9 cellular contexts compared by ENCODE assay signal in the genomic region with DNA sequence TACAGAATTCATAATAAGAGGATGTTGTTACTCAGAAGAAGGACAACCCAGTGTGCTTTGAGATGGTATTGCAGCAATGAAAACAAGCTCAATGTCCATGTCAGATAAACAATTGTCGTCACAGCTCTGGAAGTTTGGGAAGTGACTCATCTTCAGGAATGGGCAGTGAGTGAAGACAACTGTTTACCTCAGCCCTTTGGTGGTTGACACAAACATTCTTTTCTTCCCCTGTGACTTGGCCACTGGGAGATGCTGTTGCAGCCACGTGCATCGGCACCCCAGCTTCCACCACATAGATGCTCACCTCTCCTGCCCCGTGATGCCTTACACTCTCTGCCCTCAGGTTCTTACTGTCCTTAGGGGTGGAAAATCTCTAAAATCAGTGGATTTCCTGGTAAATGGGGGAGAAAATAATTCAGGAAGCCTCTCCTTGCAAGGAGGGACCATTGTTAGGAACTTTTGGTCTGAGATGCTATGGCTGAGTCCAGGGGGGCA.
DNase-seq lines count a peak whose midpoint lies in the region; ATAC-seq, FAIRE-seq and TF ChIP-seq lines count a peak whose summit lies in the region.
"Had no signal": no experiment of that assay in that cellular context is flagged by ENCODE, and none has a peak within 500 bp of the region (broad histone marks: within the 10 kb centered on the region; RNA-seq: fewer than 3 reads in every experiment).

No MANE protein-coding gene starts in this region.

- 0 out of 2 replicates have a peak overlapping the region, but pooled peaks have one; percentile 39 for H2AFZ ChIP-seq in H1 (ENCODE audit: low read length)

- H2BK12ac ChIP-seq in H1 (ENCODE audit: low read depth, low read length) = no peak overlapping the region

- H3K9me3 ChIP-seq in H1 (ENCODE audit: insufficient read depth in 2 of 2, low read depth in 1 of 2, low read length in 1 of 2) = no peaks in the 10 kb centered on the region
- no peaks in the 10 kb centered on the region for H3K9me3 ChIP-seq in lung (ENCODE audit: control insufficient read depth in 2 of 2, insufficient read depth in 1 of 2, low read length in 1 of 2)
- no peaks in the 10 kb centered on the region for H3K9me3 ChIP-seq in uterus

- no peak overlapping the region for H3K14ac ChIP-seq in H1 (ENCODE audit: insufficient read length)

- POLR2A ChIA-PET in H1 (lab: Charles Lee; ENCODE audit: partially characterized antibody) = interaction anchor here (0.7 kb wide), 1 partner anchor 46 kb away, joined by 3 read pairs; no protein-coding TSS in a partner anchor

- H4K8ac ChIP-seq in H1 (ENCODE audit: extremely low read depth, insufficient read depth, low read length) = no peak overlapping the region

- H3K79me2 ChIP-seq in H1 (ENCODE audit: control insufficient read depth in 1 of 2, insufficient read depth in 2 of 2, low read length in 2 of 2) = no peaks in the 10 kb centered on the region

- no peaks in the 10 kb centered on the region for H3K23me2 ChIP-seq in H1 (ENCODE audit: low read depth, low read length)

- intact Hi-C loops in uterus (cut with DNase I; ENCODE audit: low total_unique reads) = no loop called here

- H3K27me3 ChIP-seq in H1 (replicated peaks in 1 of 4; ENCODE audit: control insufficient read depth in 3 of 4, extremely low read depth in 1 of 4, insufficient read depth in 3 of 4, low read length in 3 of 4) (no peaks in the 10 kb centered on the region), lung (ENCODE audit: control insufficient read depth, insufficient read depth) (no peaks in the 10 kb centered on the region), uterus (no peaks in the 10 kb centered on the region)

- no peak overlapping the region for H4K5ac ChIP-seq in H1 (ENCODE audit: insufficient read length, low read depth, low read length)

- H3K4me1 ChIP-seq in H1 (replicated peaks in 1 of 4; ENCODE audit: control insufficient read depth in 3 of 4, insufficient read depth in 4 of 4, low read length in 3 of 4) (no peaks in the 10 kb centered on the region), lung (ENCODE audit: control insufficient read depth in 2 of 2, insufficient read depth in 2 of 2, low read length in 2 of 2) (peaks cover 5 to 14% of the 10 kb centered on the region in 2 donors), uterus (peaks cover 4 to 15% of the 10 kb centered on the region in 2 donors)

- H3K36me3 ChIP-seq in H1 (ENCODE audit: control insufficient read depth in 2 of 4, insufficient read depth in 4 of 4, low read length in 3 of 4) (no peaks in the 10 kb centered on the region), lung (ENCODE audit: control insufficient read depth in 2 of 2, insufficient read depth in 2 of 2, low read length in 2 of 2) (no peaks in the 10 kb centered on the region), uterus (no peaks in the 10 kb centered on the region)

- H3K56ac ChIP-seq in H1 (replicated peaks; ENCODE audit: insufficient read length, low read depth, low read length) = no peak overlapping the region

- no peak overlapping the region for H2BK5ac ChIP-seq in H1 (ENCODE audit: low read depth, low read length)

- WGBS in H1 (ENCODE audit: extremely low coverage in 1 of 2, insufficient coverage in 1 of 2, insufficient read length in 1 of 2, insufficient replicate concordance in 2 of 2, low coverage in 1 of 2, low lambda C conversion rate in 2 of 2, missing lambda C conversion rate in 1 of 2), 2 experiments = 52% methylated on average over 4 of the region's 4 CpGs; no CpG with 5 or more reads in 1 of the 2 experiments
- 42 to 57% methylated on average over 4 of the region's 4 CpGs for WGBS in lung, 2 donors

- peak in 2 of 3 experiments; percentile 26; a peak in 2 of 4 replicates for TF ChIP-seq CTCF in H1 (IDR thresholded peaks at IDR 0.05; ENCODE audit: control extremely low read depth in 1 of 3, insufficient read depth in 1 of 3, low read depth in 1 of 3, low read length in 3 of 3)
- no peak for TF ChIP-seq CTCF in lung (IDR thresholded peaks at IDR 0.05; ENCODE audit: control extremely low read depth, extremely low read depth)
- TF ChIP-seq CTCF in uterus (IDR thresholded peaks at IDR 0.05) = no peak

- no peak overlapping the region for H3K23ac ChIP-seq in H1 (ENCODE audit: insufficient read length)

- no peaks in the 10 kb centered on the region for H3K79me1 ChIP-seq in H1 (ENCODE audit: low read depth, low read length)

- no peak overlapping the region for H4K91ac ChIP-seq in H1 (replicated peaks; ENCODE audit: insufficient read length, low read length)

- H3K4me3 ChIP-seq in H1 (ENCODE audit: extremely low read depth in 1 of 4, insufficient read depth in 2 of 4, low read depth in 3 of 4, low read length in 4 of 4) (no peak overlapping the region), lung (no peak overlapping the region), uterus (no peak overlapping the region)

- no peak overlapping the region for H2BK15ac ChIP-seq in H1 (ENCODE audit: low read length)

- no peak overlapping the region for H3K4me2 ChIP-seq in H1 (ENCODE audit: insufficient read depth in 1 of 2, low read depth in 2 of 2, low read length in 2 of 2)

- CTCF ChIA-PET in H1 (lab: Charles Lee; ENCODE audit: partially characterized antibody) = interaction anchor here (0.7 to 4.2 kb wide), 6 partner anchors 10 to 226 kb away, joined by 3 to 30 read pairs (median 4); no protein-coding TSS in a partner anchor

- no peak overlapping the region for H3K18ac ChIP-seq in H1 (ENCODE audit: extremely low read depth, low read length)

- no peak overlapping the region for H2BK120ac ChIP-seq in H1 (replicated peaks; ENCODE audit: low read depth, low read length)

- no peak overlapping the region for H3K27ac ChIP-seq in H1 (ENCODE audit: low read depth, low read length)
- H3K27ac ChIP-seq in lung (ENCODE audit: low read depth in 1 of 2, low read length in 1 of 2) = peak overlapping the region in 1 of 2 donors; percentile 45
- H3K27ac ChIP-seq in uterus = peak overlapping the region; percentile 89 to 94

- DNase-seq in DMS53 (lab: John Stamatoyannopoulos, UW) (peak; percentile 41), DMS53 treated with DMSO at 0.1 percent for 48 hours (lab: John Stamatoyannopoulos, UW; ENCODE audit: unreplicated experiment) (no peak), H1 (ENCODE audit: low read depth in 1 of 2, low spot score in 2 of 2) (peak in 1 of 2 experiments; percentile 38), lung (ENCODE audit: low spot score) (peak; percentile 48), uterus (peak; percentile 68 to 73), Kasumi-1 (lab: John Stamatoyannopoulos, UW) (no peak)

- no peak overlapping the region for H2BK20ac ChIP-seq in H1 (ENCODE audit: low read length)

- no peak for TF ChIP-seq EP300 in H1 (IDR thresholded peaks at IDR 0.05; ENCODE audit: borderline replicate concordance in 1 of 2, low read depth in 2 of 2, low read length in 2 of 2)

- no peak for FAIRE-seq in H1 (lab: Jason Lieb, UNC)
- FAIRE-seq: A204.1 had no signal

- H3K4ac ChIP-seq in H1 (replicated peaks; ENCODE audit: insufficient read length, low read depth, low read length) = no peak overlapping the region

- H2AK5ac ChIP-seq in H1 (ENCODE audit: low read depth, low read length) = no peak overlapping the region

- H4K20me1 ChIP-seq in H1 (replicated peaks in 1 of 2; ENCODE audit: control insufficient read depth in 1 of 2, insufficient read depth in 2 of 2, low read length in 2 of 2) = no peaks in the 10 kb centered on the region

- TF ChIP-seq RAD21 in H1 (IDR thresholded peaks at IDR 0.05 in 1 of 2, conservative IDR thresholded peaks at IDR 0.05 in 1 of 2; ENCODE audit: low read depth in 2 of 2, low read length in 2 of 2) = peak in 1 of 2 experiments; percentile 18; a peak in 2 of 4 replicates

- peak; percentile 54 for ATAC-seq in lung (ENCODE audit: insufficient read depth, low FRiP score)
- no peak for ATAC-seq in HG03469 (IDR thresholded peaks at IDR 0.05; ENCODE audit: unreplicated experiment)
- ATAC-seq in GM21528 (IDR thresholded peaks at IDR 0.05; ENCODE audit: low FRiP score, unreplicated experiment) = no peak

- TF ChIP-seq POLR2A in H1 (IDR thresholded peaks at IDR 0.05; ENCODE audit: control extremely low read depth in 1 of 2, low read depth in 2 of 2, low read length in 2 of 2) (no peak), uterus (IDR thresholded peaks at IDR 0.05) (peak in 1 of 2 donors; percentile 16)

- H3K9ac ChIP-seq in H1 (replicated peaks in 1 of 4; ENCODE audit: extremely low read depth in 1 of 4, low read depth in 3 of 4, low read length in 3 of 4) = no peak overlapping the region

TF ChIP-seq in H1, 55 proteins besides CTCF, POLR2A, EP300 and RAD21:
- TF ChIP-seq JUND (IDR thresholded peaks at IDR 0.05; ENCODE audit: low read length) (peak; percentile 64; the same call in 1 of the 2 replicates), BACH1 (IDR thresholded peaks at IDR 0.05; ENCODE audit: low read length) (no peak), SP2 (IDR thresholded peaks at IDR 0.05; ENCODE audit: low read length) (no peak)
- TF ChIP-seq, protein P1, sequence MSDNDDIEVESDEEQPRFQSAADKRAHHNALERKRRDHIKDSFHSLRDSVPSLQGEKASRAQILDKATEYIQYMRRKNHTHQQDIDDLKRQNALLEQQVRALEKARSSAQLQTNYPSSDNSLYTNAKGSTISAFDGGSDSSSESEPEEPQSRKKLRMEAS (IDR thresholded peaks at IDR 0.05) = peak; percentile 71; the same call in 1 of the 2 replicates

Comparison
In these comparisons a context has a peak if more than half of its experiments do, and no peak if none do; other contexts are left out.
1. DNase-seq: peak in DMS53 (single experiment), lung (single experiment) and uterus (2 of 2); none in DMS53 treated with DMSO at 0.1 percent for 48 hours (single experiment) and Kasumi-1 (0 of 2).
2. CTCF ChIP-seq: peak in H1 (2 of 3); none in lung (single experiment) and uterus (0 of 4).